In genomic region chr17:48625502-48626201, GRCh38 we compare ENCODE assay signal across 6 cellular contexts. TPM values are rescaled to one million over a fixed set of nuclear protein-coding genes. Genes with fewer than 3 reads are reported as not detected.
DNase-seq lines count a peak whose midpoint lies in the region; ATAC-seq and TF ChIP-seq lines count a peak whose summit lies in the region.

No MANE protein-coding gene starts in this region.

- peak; percentile 65 to 77 for ATAC-seq in activated naive CD4-positive, alpha-beta T cell treated with anti-CD3 and anti-CD28 coated beads, Interleukin-2, amount 50 U/mL, for 72 hours
- ATAC-seq in GM18505 (IDR thresholded peaks at IDR 0.05; ENCODE audit: unreplicated experiment): no peak

- DNase-seq in SHP77 (lab: John Stamatoyannopoulos, UW): peak; percentile 59 to 68
- DNase-seq in SHP77 treated with DMSO at 0.1 percent for 48 hours (lab: John Stamatoyannopoulos, UW): no peak
- DNase-seq in activated naive CD4-positive, alpha-beta T cell treated with anti-CD3 and anti-CD28 coated beads, Interleukin-2, amount 50 U/mL, for 72 hours (ENCODE audit: low spot score in 2 of 2): peak in 1 of 2 donors; percentile 62
- no peak for DNase-seq in HT-29 (ENCODE audit: low spot score)

- no peaks in the 10 kb centered on the region for H3K36me3 ChIP-seq in mucosa of rectum (ENCODE audit: control insufficient read depth in 2 of 2, insufficient read depth in 2 of 2, low read length in 2 of 2)

- peak overlapping the region; percentile 72 to 74 for H3K4me3 ChIP-seq in mucosa of rectum (ENCODE audit: low read length in 2 of 2)

- peaks cover 17 to 48% of the 10 kb centered on the region in 2 donors for H3K27me3 ChIP-seq in mucosa of rectum (ENCODE audit: control insufficient read depth in 2 of 2, insufficient read depth in 2 of 2, low read length in 2 of 2)

- H3K36me3 Mint-ChIP-seq in activated naive CD4-positive, alpha-beta T cell treated with anti-CD3 and anti-CD28 coated beads, Interleukin-2, amount 50 U/mL, for 72 hours: no peaks in the 10 kb centered on the region

- no peak for TF ChIP-seq POLR2A in GM18505 (IDR thresholded peaks at IDR 0.05; ENCODE audit: borderline replicate concordance, extremely low read depth, insufficient read depth, insufficient read length)

- H3K27ac ChIP-seq in mucosa of rectum (ENCODE audit: low read depth in 2 of 2, low read length in 2 of 2): peak overlapping the region; percentile 91 to 94

- peaks cover 54 to 55% of the 10 kb centered on the region in 2 donors for H3K4me1 ChIP-seq in mucosa of rectum (ENCODE audit: control insufficient read depth in 2 of 2, insufficient read depth in 2 of 2, low read length in 2 of 2)

- H3K9me3 ChIP-seq in mucosa of rectum (ENCODE audit: control insufficient read depth in 2 of 2, low read length in 2 of 2): no peaks in the 10 kb centered on the region

- peak overlapping the region in 1 of 2 donors; percentile 69 for H3K27ac Mint-ChIP-seq in activated naive CD4-positive, alpha-beta T cell treated with anti-CD3 and anti-CD28 coated beads, Interleukin-2, amount 50 U/mL, for 72 hours

- H3K9ac ChIP-seq in mucosa of rectum (ENCODE audit: low read depth in 1 of 2, low read length in 2 of 2): peak overlapping the region; percentile 75 to 84

- H3K9me3 Mint-ChIP-seq in activated naive CD4-positive, alpha-beta T cell treated with anti-CD3 and anti-CD28 coated beads, Interleukin-2, amount 50 U/mL, for 72 hours: no peaks in the 10 kb centered on the region

RNA-seq across cellular contexts. Expression of gene HOXB9, which starts 0.5 kb away (rescaled TPM):
- total RNA-seq in activated naive CD4-positive, alpha-beta T cell treated with anti-CD3 and anti-CD28 coated beads, Interleukin-2, amount 50 U/mL, for 72 hours: 1 to 10 TPM; 1.2 to 2.4 TPM
- total RNA-seq in HT-29 (2014; rRNA removed; shearing (Covaris generic)): 177 and 188 TPM in 2 replicates

RNA-seq across cellular contexts. Expression of gene HOXB8, which starts 10.6 kb away (rescaled TPM):
- total RNA-seq in activated naive CD4-positive, alpha-beta T cell treated with anti-CD3 and anti-CD28 coated beads, Interleukin-2, amount 50 U/mL, for 72 hours: not detected
- 51.0 and 52.7 TPM in 2 replicates for total RNA-seq in HT-29 (2014; rRNA removed; shearing (Covaris generic))

RNA-seq across cellular contexts. Expression of gene HOXB7, which starts 14.8 kb away (rescaled TPM):
- total RNA-seq in activated naive CD4-positive, alpha-beta T cell treated with anti-CD3 and anti-CD28 coated beads, Interleukin-2, amount 50 U/mL, for 72 hours: 1 to 10 TPM in 1 of 2 donors, not detected in 1; 1.1 TPM
- 37.3 and 39.7 TPM in 2 replicates for total RNA-seq in HT-29 (2014; rRNA removed; shearing (Covaris generic))

RNA-seq across cellular contexts. Expression of gene HOXB6, which starts 20.9 kb away (rescaled TPM):
- total RNA-seq in activated naive CD4-positive, alpha-beta T cell treated with anti-CD3 and anti-CD28 coated beads, Interleukin-2, amount 50 U/mL, for 72 hours: under 1 TPM in 1 of 2 donors, not detected in 1; 0.16 TPM
- total RNA-seq in HT-29 (2014; rRNA removed; shearing (Covaris generic)): 160 and 174 TPM in 2 replicates

RNA-seq across cellular contexts. Expression of gene HOXB5, which starts 32.1 kb away (rescaled TPM):
- total RNA-seq in activated naive CD4-positive, alpha-beta T cell treated with anti-CD3 and anti-CD28 coated beads, Interleukin-2, amount 50 U/mL, for 72 hours: not detected
- 7.5 and 8.2 TPM in 2 replicates for total RNA-seq in HT-29 (2014; rRNA removed; shearing (Covaris generic))

Comparison
In these comparisons a context has a peak if more than half of its experiments do, and no peak if none do; other contexts are left out.
1. DNase-seq: peak in SHP77 (2 of 2); none in SHP77 treated with DMSO at 0.1 percent for 48 hours (single experiment) and HT-29 (single experiment).
2. RNA of gene HOXB9, which starts 0.5 kb away (total RNA-seq): 177 to 188 TPM in HT-29; 1.2 to 2.4 TPM in activated naive CD4-positive, alpha-beta T cell treated with anti-CD3 and anti-CD28 coated beads, Interleukin-2, amount 50 U/mL, for 72 hours; every median in the first group is over 10 times any median in the second.
3. RNA of gene HOXB8, which starts 10.6 kb away (total RNA-seq): 51.0 to 52.7 TPM in HT-29; not detected in activated naive CD4-positive, alpha-beta T cell treated with anti-CD3 and anti-CD28 coated beads, Interleukin-2, amount 50 U/mL, for 72 hours; every median in the first group is over 10 times any median in the second.
4. RNA of gene HOXB7, which starts 14.8 kb away (total RNA-seq): 37.3 to 39.7 TPM in HT-29; 1.1 TPM in activated naive CD4-positive, alpha-beta T cell treated with anti-CD3 and anti-CD28 coated beads, Interleukin-2, amount 50 U/mL, for 72 hours; every median in the first group is over 10 times any median in the second.